Comparison of ENCODE assay signal across 10 cellular contexts in genomic region chr9:89815903-89816573, GRCh38.
DNase-seq lines count a peak whose midpoint lies in the region; ATAC-seq and TF ChIP-seq lines count a peak whose summit lies in the region.
"Had no signal": no experiment of that assay in that cellular context is flagged by ENCODE, and none has a peak within 500 bp of the region (broad histone marks: within the 10 kb centered on the region; RNA-seq: fewer than 3 reads in every experiment).

No MANE protein-coding gene starts in this region.

- ATAC-seq in GM19395 (IDR thresholded peaks at IDR 0.05; ENCODE audit: unreplicated experiment) (peak; percentile 95), HG03097 (IDR thresholded peaks at IDR 0.05; ENCODE audit: low FRiP score, unreplicated experiment) (peak; percentile 84)

- peaks cover 8 to 21% (median 19%) of the 10 kb centered on the region in 3 donors for H3K27me3 Mint-ChIP-seq in CD14-positive monocyte (ENCODE audit: low read depth in 3 of 3)

- H3K36me3 ChIP-seq in GM06990 (ENCODE audit: control insufficient read depth, insufficient read depth, low read length) (no peaks in the 10 kb centered on the region), stomach (no peaks in the 10 kb centered on the region)

- intact Hi-C loops in CD14-positive monocyte (cut with micrococcal nuclease): no loop called here
- intact Hi-C loops in stomach (cut with DNase I; ENCODE audit: low total_unique reads): no loop called here

- H3K27me3 ChIP-seq in GM06990 (replicated peaks; ENCODE audit: control insufficient read depth, insufficient read depth, low read length) (no peaks in the 10 kb centered on the region), stomach (peaks cover 0 to 17% (median 0%) of the 10 kb centered on the region in 3 donors)
- H3K27me3 ChIP-seq: dorsolateral prefrontal cortex had no signal

- peaks cover 14% of the 10 kb centered on the region for H3K4me1 Mint-ChIP-seq in CD14-positive monocyte

- H3K27ac ChIP-seq in stomach: no peak overlapping the region
- H3K27ac ChIP-seq: dorsolateral prefrontal cortex had no signal

- no peak for TF ChIP-seq POLR2A in stomach (IDR thresholded peaks at IDR 0.05)

- DNase-seq in GM06990 (ENCODE audit: extremely low read depth, insufficient read length): peak; percentile 80
- DNase-seq in globus pallidus (ENCODE audit: low spot score): peak; percentile 41
- no peak for DNase-seq in stimulated activated CD4-positive, alpha-beta T cell treated with anti-CD3 and anti-CD28 coated beads, Interleukin-4, amount 100 ng/mL, for 4 hours
- no peak for DNase-seq in CD14-positive monocyte (ENCODE audit: low spot score)
- DNase-seq in NOMO-1 (lab: John Stamatoyannopoulos, UW; ENCODE audit: unreplicated experiment in 2 of 2): no peak
- DNase-seq in stomach: no peak
- DNase-seq: DMS79, dorsolateral prefrontal cortex had no signal

- TF ChIP-seq EP300 in stomach (IDR thresholded peaks at IDR 0.05): no peak

- no peaks in the 10 kb centered on the region for H3K9me3 Mint-ChIP-seq in CD14-positive monocyte

- H3K4me1 ChIP-seq in stomach: peaks cover 0 to 7% (median 3%) of the 10 kb centered on the region in 4 donors

- H3K27ac Mint-ChIP-seq in CD14-positive monocyte: peak overlapping the region in 2 of 7 donors; percentile 33 to 63

- no peak for TF ChIP-seq CTCF in GM06990 (IDR thresholded peaks at IDR 0.05; ENCODE audit: insufficient read depth, low read length, poor library complexity, severe bottlenecking)
- no peak for TF ChIP-seq CTCF in CD14-positive monocyte (IDR thresholded peaks at IDR 0.05)
- no peak for TF ChIP-seq CTCF in stomach (IDR thresholded peaks at IDR 0.05)

- no peak overlapping the region for H3K4me3 Mint-ChIP-seq in CD14-positive monocyte

- H3K36me3 Mint-ChIP-seq in CD14-positive monocyte: no peaks in the 10 kb centered on the region

- no peak overlapping the region for H3K4me3 ChIP-seq in GM06990 (replicated peaks; ENCODE audit: low read depth, low read length)
- H3K4me3 ChIP-seq in stomach: no peak overlapping the region
- H3K4me3 ChIP-seq: dorsolateral prefrontal cortex had no signal

- H3K9me3 ChIP-seq in stomach: no peaks in the 10 kb centered on the region

- 62 to 86% (median 77%) methylated on average over 10 of the region's 10 CpGs for WGBS in stomach, 5 donors

Comparison
In these comparisons a context has a peak if more than half of its experiments do, and no peak if none do; other contexts are left out.
1. DNase-seq: peak in GM06990 (single experiment) and globus pallidus (single experiment); none in stimulated activated CD4-positive, alpha-beta T cell treated with anti-CD3 and anti-CD28 coated beads, Interleukin-4, amount 100 ng/mL, for 4 hours (0 of 2), CD14-positive monocyte (single experiment), NOMO-1 (0 of 2) and stomach (single experiment).